Comparison of ENCODE assay signal across 21 cellular contexts in the genomic region with DNA sequence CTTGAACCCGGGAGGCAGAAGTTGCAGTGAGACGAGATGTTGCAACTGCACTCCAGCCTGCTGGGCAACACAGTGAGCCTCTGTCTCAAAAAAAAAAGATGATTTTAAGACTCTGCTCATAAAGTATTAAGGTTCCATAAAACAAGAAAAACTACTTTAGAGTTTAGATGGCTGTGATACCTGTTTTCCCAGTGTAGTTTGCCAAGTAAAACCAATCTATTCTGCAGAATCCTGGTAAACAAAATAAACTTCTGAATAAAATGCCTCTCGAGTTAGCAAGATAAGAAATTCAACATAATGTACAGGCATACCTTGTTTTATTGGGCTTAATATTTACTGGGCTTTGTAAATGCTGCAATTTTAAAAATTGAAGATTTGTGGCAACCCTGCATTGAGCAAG. TPM values are rescaled to one million over a fixed set of nuclear protein-coding genes. Genes with fewer than 3 reads are reported as not detected.
A peak's percentile ranks its signal among the peaks of the same experiment; 100 is the strongest.
DNase-seq lines count a peak whose midpoint lies in the region; ATAC-seq and TF ChIP-seq lines count a peak whose summit lies in the region.
"Had no signal": no experiment of that assay in that cellular context is flagged by ENCODE, and none has a peak within 500 bp of the region (broad histone marks: within the 10 kb centered on the region; RNA-seq: fewer than 3 reads in every experiment).

No MANE protein-coding gene starts in this region.

- ATAC-seq in PC-3: peak; percentile 59
- no peak for ATAC-seq in HG03108 (IDR thresholded peaks at IDR 0.05; ENCODE audit: unreplicated experiment)
- ATAC-seq: A549, GM23338 had no signal

- H4K20me1 ChIP-seq in PC-3 (ENCODE audit: low read length) (no peaks in the 10 kb centered on the region), H9 (ENCODE audit: control insufficient read depth, insufficient read depth, insufficient read length) (no peaks in the 10 kb centered on the region)
- H4K20me1 ChIP-seq: BLaER1 treated with 17β-estradiol and CSF1 and Interleukin-3, amounts not matched to agents 10 nM and 100 nM had no signal

- no peaks in the 10 kb centered on the region for H3K9me3 Mint-ChIP-seq in H9
- H3K9me3 Mint-ChIP-seq: CD4-positive, alpha-beta memory T cell; GM23338; HFFc6 had no signal

- no peak overlapping the region for H3K4ac ChIP-seq in H9 (ENCODE audit: low read depth, low read length)

- H4K8ac ChIP-seq in H9 (replicated peaks; ENCODE audit: insufficient read length, low read depth, low read length): no peak overlapping the region

- H3K14ac ChIP-seq in H9 (ENCODE audit: insufficient read depth, low read length): no peak overlapping the region

- H3K27me3 Mint-ChIP-seq in H9 (ENCODE audit: low read depth): no peaks in the 10 kb centered on the region
- H3K27me3 Mint-ChIP-seq: CD4-positive, alpha-beta memory T cell had no signal

- no peak overlapping the region for H4K91ac ChIP-seq in H9 (ENCODE audit: insufficient read length, low read depth, low read length)

- no peaks in the 10 kb centered on the region for H3K79me2 ChIP-seq in PC-3 (ENCODE audit: low read length)
- H3K79me2 ChIP-seq in H9 (ENCODE audit: insufficient read depth, low read length): no peaks in the 10 kb centered on the region

- H2BK12ac ChIP-seq in H9 (ENCODE audit: insufficient read length, low read depth, low read length): no peak overlapping the region

- H3K27me3 ChIP-seq in PC-3 (ENCODE audit: low read length) (no peaks in the 10 kb centered on the region), H9 (ENCODE audit: insufficient read depth, low read length) (no peaks in the 10 kb centered on the region)
- H3K27me3 ChIP-seq: BE2C; BLaER1 treated with 17β-estradiol and CSF1 and Interleukin-3, amounts not matched to agents 10 nM and 100 nM had no signal

- no peak overlapping the region for H2BK5ac ChIP-seq in H9 (ENCODE audit: insufficient read length, low read length)

- H3K9ac ChIP-seq in PC-3 (ENCODE audit: low read length) (no peak overlapping the region), H9 (ENCODE audit: extremely low read depth, insufficient read length, low read length) (no peak overlapping the region)
- H3K9ac ChIP-seq: BLaER1 treated with 17β-estradiol and CSF1 and Interleukin-3, amounts not matched to agents 10 nM and 100 nM had no signal

- H3K23me2 ChIP-seq in H9 (ENCODE audit: insufficient read length, low read depth, low read length, poor library complexity, severe bottlenecking): no peaks in the 10 kb centered on the region

- DNase-seq in PC-3 (peak; percentile 73), epithelial cell of esophagus (ENCODE audit: low read depth) (peak; percentile 18), H9 (no peak), foreskin melanocyte (no peak)
- DNase-seq: 8988T; ACHN; AML-193; BE2C; Calu3; CD4-positive, alpha-beta memory T cell; COR-L47; DMS53; DMS79 treated with DMSO at 0.1 percent for 48 hours; GF-D8; HFFc6 had no signal

- H3K4me3 ChIP-seq in PC-3 (ENCODE audit: low read length): no peak overlapping the region
- no peak overlapping the region for H3K4me3 ChIP-seq in epithelial cell of esophagus (ENCODE audit: low read length)
- H3K4me3 ChIP-seq: A549; BLaER1 treated with 17β-estradiol and CSF1 and Interleukin-3, amounts not matched to agents 10 nM and 100 nM; GM23338; HAP-1 had no signal

- no peak overlapping the region for H4K5ac ChIP-seq in H9 (ENCODE audit: insufficient read length, low read depth, low read length)

- H3K56ac ChIP-seq in H9 (ENCODE audit: insufficient read length, low read depth, low read length): no peak overlapping the region

- no peaks in the 10 kb centered on the region for H3K4me1 Mint-ChIP-seq in H9
- H3K4me1 Mint-ChIP-seq: GM23338 had no signal

- no peak overlapping the region for H3T11ph ChIP-seq in H9 (ENCODE audit: low read length)

- CTCF ChIA-PET in PC-3 (lab: Charles Lee): no interaction called here

- H3K27ac Mint-ChIP-seq in H9: no peak overlapping the region
- H3K27ac Mint-ChIP-seq: GM23338, HFFc6 had no signal

- H3K4me1 ChIP-seq in PC-3 (ENCODE audit: insufficient read depth, low read length): peaks cover 11% of the 10 kb centered on the region; the same call in 1 of the 2 replicates
- H3K4me1 ChIP-seq in H9 (ENCODE audit: insufficient read depth, low read length): no peaks in the 10 kb centered on the region
- H3K4me1 ChIP-seq: HAP-1 had no signal

- H3K18ac ChIP-seq in H9 (ENCODE audit: insufficient read length, low read depth, low read length): no peak overlapping the region

- no peak overlapping the region for H2BK120ac ChIP-seq in H9 (ENCODE audit: low read depth, low read length, poor library complexity, severe bottlenecking)

- H3K9me3 ChIP-seq in PC-3 (ENCODE audit: low read length) (no peaks in the 10 kb centered on the region), H9 (ENCODE audit: control insufficient read depth, low read depth, low read length) (no peaks in the 10 kb centered on the region)
- H3K9me3 ChIP-seq: A549; BE2C; BLaER1 treated with 17β-estradiol and CSF1 and Interleukin-3, amounts not matched to agents 10 nM and 100 nM; HAP-1 had no signal

- H3K79me1 ChIP-seq in H9 (ENCODE audit: insufficient read depth, low read depth, low read length, poor library complexity, severe bottlenecking): no peaks in the 10 kb centered on the region

- H3K27ac ChIP-seq in C4-2B: peak overlapping the region; percentile 76
- H3K27ac ChIP-seq in PC-3 (ENCODE audit: low read length): no peak overlapping the region
- no peak overlapping the region for H3K27ac ChIP-seq in H9 (ENCODE audit: insufficient read length, low read depth, low read length)
- H3K27ac ChIP-seq: A549; BLaER1 treated with 17β-estradiol and CSF1 and Interleukin-3, amounts not matched to agents 10 nM and 100 nM had no signal

- H3K36me3 ChIP-seq in PC-3 (ENCODE audit: low read depth, low read length): peaks cover 47% of the 10 kb centered on the region; the same call in 1 of the 2 replicates

- intact Hi-C loops in PC-3 (cut with micrococcal nuclease): no loop called here

- WGBS in H9 (ENCODE audit: extremely low coverage, insufficient read length, low lambda C conversion rate): no CpG with 5 or more reads among the region's 3 CpGs

- H2AFZ ChIP-seq in PC-3 (ENCODE audit: low read length) (no peak overlapping the region), H9 (ENCODE audit: low read length) (no peak overlapping the region)
- H2AFZ ChIP-seq: GM23338 had no signal

- no peak overlapping the region for H3K4me3 Mint-ChIP-seq in H9
- H3K4me3 Mint-ChIP-seq: CD4-positive, alpha-beta memory T cell; GM23338; HFFc6 had no signal

- H2BK15ac ChIP-seq in H9 (ENCODE audit: low read depth, low read length): no peak overlapping the region

- no peak overlapping the region for H2AK5ac ChIP-seq in H9 (ENCODE audit: insufficient read length, low read length)

- H3F3A ChIP-seq in PC-3 (ENCODE audit: low read length, unreplicated experiment): no peaks in the 10 kb centered on the region

- H3K23ac ChIP-seq in H9 (ENCODE audit: insufficient read length, low read depth, low read length): no peak overlapping the region

- no peaks in the 10 kb centered on the region for H3K9me2 ChIP-seq in PC-3 (replicated peaks; ENCODE audit: low read length)

- TF ChIP-seq CTCF in C4-2B (conservative IDR thresholded peaks at IDR 0.05) (no peak), PC-3 (conservative IDR thresholded peaks at IDR 0.05; ENCODE audit: low read depth, low read length) (no peak), epithelial cell of esophagus (IDR thresholded peaks at IDR 0.05; ENCODE audit: insufficient read depth, low read depth, low read length, missing control alignments) (no peak), H9 (conservative IDR thresholded peaks at IDR 0.05) (no peak)

- BruUV-seq in PC-3 (replicated peaks; lab: Mats Ljungman, UMichigan): no TSS peak

- H2BK20ac ChIP-seq in H9 (ENCODE audit: low read depth, low read length, poor library complexity, severe bottlenecking): no peak overlapping the region

- POLR2A ChIA-PET in PC-3 (lab: Charles Lee; ENCODE audit: unreplicated experiment): no interaction called here

- no peak overlapping the region for H3K4me2 ChIP-seq in PC-3 (ENCODE audit: low read length)
- no peak overlapping the region for H3K4me2 ChIP-seq in H9 (ENCODE audit: insufficient read depth, insufficient read length, low read length)
- H3K4me2 ChIP-seq: A549; BLaER1 treated with 17β-estradiol and CSF1 and Interleukin-3, amounts not matched to agents 10 nM and 100 nM; GM23338 had no signal

- H3K36me3 Mint-ChIP-seq in H9 (ENCODE audit: insufficient read depth in 1 of 3, low read depth in 3 of 3): peaks cover 0 to 50% (median 19%) of the 10 kb centered on the region in 3 experiments; a peak in 5 of 7 replicates

RNA-seq across cellular contexts. Expression of a gene that starts 30.8 kb away (rescaled TPM):
- total RNA-seq in PC-3 (2014; rRNA removed): 16.4 and 21.0 TPM in 2 replicates
- 23.8 and 23.9 TPM in 2 replicates for total RNA-seq in H9 (2021)

RNA-seq across cellular contexts. Expression of a gene that starts 57.2 kb away (rescaled TPM):
- 10.3 and 20.2 TPM in 2 replicates for total RNA-seq in PC-3 (2014; rRNA removed)
- total RNA-seq in H9 (2021): 5.1 and 5.3 TPM in 2 replicates

Comparison
In these comparisons a context has a peak if more than half of its experiments do, and no peak if none do; other contexts are left out.
1. DNase-seq: peak in PC-3 (single experiment) and epithelial cell of esophagus (single experiment); none in H9 (single experiment) and foreskin melanocyte (single experiment).